ENCODE assay signal across 8 cellular contexts in the genomic region with DNA sequence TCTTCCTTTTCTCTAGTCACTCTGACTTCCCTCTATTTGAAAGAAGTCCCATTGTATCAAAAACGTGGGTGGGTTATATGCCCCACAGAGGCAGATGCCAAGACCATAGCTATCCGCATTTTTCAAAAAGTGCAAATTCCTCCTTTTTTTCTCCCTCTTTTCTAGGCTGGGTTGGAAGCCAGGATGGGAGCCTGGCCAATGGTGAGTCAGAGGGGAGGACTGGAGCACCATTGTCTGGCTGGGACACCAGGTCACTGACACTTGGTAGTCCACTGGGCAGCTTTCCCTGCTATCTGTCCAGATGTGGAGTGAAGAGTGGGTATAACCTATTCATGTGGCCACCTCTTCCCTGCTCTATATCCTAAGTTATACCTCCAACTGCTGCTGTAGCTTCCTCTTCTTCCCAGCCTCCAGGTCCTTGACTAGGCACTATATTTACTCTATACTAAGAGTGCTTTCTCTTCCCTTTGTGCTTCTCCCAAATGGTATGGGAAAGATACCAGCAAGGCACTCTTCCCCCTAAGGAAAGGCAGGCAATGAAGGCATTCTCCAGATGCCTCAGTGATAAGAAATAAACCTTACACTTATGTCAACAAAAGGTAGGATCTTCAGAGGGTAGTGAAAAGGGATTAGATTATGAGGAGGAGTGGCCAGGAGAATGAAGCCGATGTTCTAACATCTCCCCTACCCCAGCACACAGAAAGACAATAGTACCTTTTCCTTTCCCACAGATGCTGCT. TPM values are rescaled to one million over a fixed set of nuclear protein-coding genes. Genes with fewer than 3 reads are reported as not detected.
DNase-seq lines count a peak whose midpoint lies in the region; ATAC-seq and TF ChIP-seq lines count a peak whose summit lies in the region.

No MANE protein-coding gene starts in this region.

- TF ChIP-seq CTCF in choroid plexus epithelial cell (conservative IDR thresholded peaks at IDR 0.05; ENCODE audit: low read depth, low read length) (no peak), liver (IDR thresholded peaks at IDR 0.05; ENCODE audit: low read depth, low read length, missing input control) (no peak), tibial artery (IDR thresholded peaks at IDR 0.05) (no peak), foreskin keratinocyte (conservative IDR thresholded peaks at IDR 0.05) (no peak)

- DNase-seq in MG63 (peak; percentile 93), choroid plexus epithelial cell (ENCODE audit: low read depth) (peak; percentile 77), tibial artery (peak; percentile 84 to 88), SHP77 treated with DMSO at 0.1 percent for 48 hours (lab: John Stamatoyannopoulos, UW) (no peak), foreskin keratinocyte (no peak)

- intact Hi-C loops in tibial artery (cut with DNase I; ENCODE audit: low total_unique reads): no loop called here

- H3K27ac ChIP-seq in liver (ENCODE audit: low read depth in 1 of 2, low read length in 2 of 2) (peak overlapping the region; percentile 53 to 57), tibial artery (peak overlapping the region; percentile 70 to 78), foreskin keratinocyte (no peak overlapping the region)

- no peaks in the 10 kb centered on the region for H3K27me3 ChIP-seq in MG63
- no peaks in the 10 kb centered on the region for H3K27me3 ChIP-seq in liver (ENCODE audit: control insufficient read depth in 4 of 4, insufficient read depth in 4 of 4, low read length in 3 of 4)
- H3K27me3 ChIP-seq in tibial artery: no peaks in the 10 kb centered on the region
- no peaks in the 10 kb centered on the region for H3K27me3 ChIP-seq in foreskin keratinocyte

- peak; percentile 21 to 42 for TF ChIP-seq RAD21 in liver (IDR thresholded peaks at IDR 0.05)

- H3K36me3 ChIP-seq in MG63 (peaks cover 76% of the 10 kb centered on the region), liver (ENCODE audit: control insufficient read depth in 4 of 4, insufficient read depth in 3 of 4, low read depth in 1 of 4, low read length in 3 of 4) (peaks cover 0 to 23% (median 12%) of the 10 kb centered on the region in 4 donors), tibial artery (peaks cover 5 to 81% (median 48%) of the 10 kb centered on the region in 3 donors)

- 43% methylated on average over 3 of the region's 3 CpGs for WGBS in liver

- no peak overlapping the region for H3K9ac ChIP-seq in liver (ENCODE audit: low read depth in 1 of 2, low read length in 2 of 2)

- H3K4me1 ChIP-seq in liver (ENCODE audit: control insufficient read depth in 4 of 4, insufficient read depth in 4 of 4, low read length in 3 of 4) (peaks cover 32 to 52% (median 45%) of the 10 kb centered on the region in 4 donors), tibial artery (peaks cover 0 to 48% (median 37%) of the 10 kb centered on the region in 4 donors), foreskin keratinocyte (no peaks in the 10 kb centered on the region)

- no peaks in the 10 kb centered on the region for H3K9me3 ChIP-seq in MG63
- no peaks in the 10 kb centered on the region for H3K9me3 ChIP-seq in liver (ENCODE audit: control insufficient read depth in 4 of 4, low read length in 3 of 4)
- no peaks in the 10 kb centered on the region for H3K9me3 ChIP-seq in tibial artery

- H3K4me3 ChIP-seq in MG63 (no peak overlapping the region), choroid plexus epithelial cell (ENCODE audit: low read depth, low read length) (no peak overlapping the region), liver (ENCODE audit: low read depth in 1 of 3, low read length in 3 of 3) (no peak overlapping the region), tibial artery (no peak overlapping the region)

- no peak for ATAC-seq in foreskin keratinocyte
- ATAC-seq in GM18909 (IDR thresholded peaks at IDR 0.05; ENCODE audit: poor library complexity, unreplicated experiment): no peak
- no peak for ATAC-seq in esophagus mucosa

TF ChIP-seq in liver, 16 proteins besides CTCF, POLR2A, EP300 and RAD21 (continues in another document):
- TF ChIP-seq FOXA1 (IDR thresholded peaks at IDR 0.05): peak; percentile 56
- TF ChIP-seq SP1 (IDR thresholded peaks at IDR 0.05): peak; percentile 67
- no peak for TF ChIP-seq GABPA (IDR thresholded peaks at IDR 0.05 in 1 of 2, conservative IDR thresholded peaks at IDR 0.05 in 1 of 2)
- no peak for TF ChIP-seq EGR1 (IDR thresholded peaks at IDR 0.05; ENCODE audit: low read depth in 2 of 2)
- peak; percentile 92 to 93 for TF ChIP-seq RXRA (IDR thresholded peaks at IDR 0.05)
- TF ChIP-seq HNF4A (conservative IDR thresholded peaks at IDR 0.05): peak; percentile 70 to 74
- peak; percentile 98 to 99 for TF ChIP-seq JUND (IDR thresholded peaks at IDR 0.05)
- TF ChIP-seq ZBTB33 (IDR thresholded peaks at IDR 0.05): no peak
- peak; percentile 35 for TF ChIP-seq FOXA2 (IDR thresholded peaks at IDR 0.05)
- peak; percentile 83 for TF ChIP-seq NR2F2 (IDR thresholded peaks at IDR 0.05)
- TF ChIP-seq YY1 (IDR thresholded peaks at IDR 0.05): peak; percentile 58
- TF ChIP-seq, protein P1, sequence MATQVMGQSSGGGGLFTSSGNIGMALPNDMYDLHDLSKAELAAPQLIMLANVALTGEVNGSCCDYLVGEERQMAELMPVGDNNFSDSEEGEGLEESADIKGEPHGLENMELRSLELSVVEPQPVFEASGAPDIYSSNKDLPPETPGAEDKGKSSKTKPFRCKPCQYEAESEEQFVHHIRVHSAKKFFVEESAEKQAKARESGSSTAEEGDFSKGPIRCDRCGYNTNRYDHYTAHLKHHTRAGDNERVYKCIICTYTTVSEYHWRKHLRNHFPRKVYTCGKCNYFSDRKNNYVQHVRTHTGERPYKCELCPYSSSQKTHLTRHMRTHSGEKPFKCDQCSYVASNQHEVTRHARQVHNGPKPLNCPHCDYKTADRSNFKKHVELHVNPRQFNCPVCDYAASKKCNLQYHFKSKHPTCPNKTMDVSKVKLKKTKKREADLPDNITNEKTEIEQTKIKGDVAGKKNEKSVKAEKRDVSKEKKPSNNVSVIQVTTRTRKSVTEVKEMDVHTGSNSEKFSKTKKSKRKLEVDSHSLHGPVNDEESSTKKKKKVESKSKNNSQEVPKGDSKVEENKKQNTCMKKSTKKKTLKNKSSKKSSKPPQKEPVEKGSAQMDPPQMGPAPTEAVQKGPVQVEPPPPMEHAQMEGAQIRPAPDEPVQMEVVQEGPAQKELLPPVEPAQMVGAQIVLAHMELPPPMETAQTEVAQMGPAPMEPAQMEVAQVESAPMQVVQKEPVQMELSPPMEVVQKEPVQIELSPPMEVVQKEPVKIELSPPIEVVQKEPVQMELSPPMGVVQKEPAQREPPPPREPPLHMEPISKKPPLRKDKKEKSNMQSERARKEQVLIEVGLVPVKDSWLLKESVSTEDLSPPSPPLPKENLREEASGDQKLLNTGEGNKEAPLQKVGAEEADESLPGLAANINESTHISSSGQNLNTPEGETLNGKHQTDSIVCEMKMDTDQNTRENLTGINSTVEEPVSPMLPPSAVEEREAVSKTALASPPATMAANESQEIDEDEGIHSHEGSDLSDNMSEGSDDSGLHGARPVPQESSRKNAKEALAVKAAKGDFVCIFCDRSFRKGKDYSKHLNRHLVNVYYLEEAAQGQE (IDR thresholded peaks at IDR 0.05): peak; percentile 48
- peak; percentile 29 for TF ChIP-seq HNF4G (IDR thresholded peaks at IDR 0.05)
- TF ChIP-seq, protein P2, sequence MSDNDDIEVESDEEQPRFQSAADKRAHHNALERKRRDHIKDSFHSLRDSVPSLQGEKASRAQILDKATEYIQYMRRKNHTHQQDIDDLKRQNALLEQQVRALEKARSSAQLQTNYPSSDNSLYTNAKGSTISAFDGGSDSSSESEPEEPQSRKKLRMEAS (IDR thresholded peaks at IDR 0.05): no peak
- TF ChIP-seq TAF1 (conservative IDR thresholded peaks at IDR 0.05): no peak

RNA-seq across cellular contexts. Expression of gene PI4KB, which starts 12.9 kb away (rescaled TPM):
- total RNA-seq in MG63 (2014; rRNA removed; shearing (Covaris generic); ENCODE audit: low replicate concordance): 42.2 and 44.2 TPM in 2 replicates
- total RNA-seq in liver (10 to 100 TPM; 24.2 to 27.1 TPM), foreskin keratinocyte (38.1 and 38.3 TPM in 2 replicates), esophagus mucosa (34.7 TPM)
- polyA plus RNA-seq in liver (10 to 100 TPM; 14.2 to 14.3 TPM), foreskin keratinocyte (33.3 and 34.9 TPM in 2 replicates)

RNA-seq across cellular contexts. Expression of gene ZNF687, which starts 32.2 kb away (rescaled TPM):
- total RNA-seq in MG63 (2014; rRNA removed; shearing (Covaris generic); ENCODE audit: low replicate concordance): 14.9 and 22.9 TPM in 2 replicates
- total RNA-seq in liver (1 to 10 TPM; 9.3 to 9.7 TPM), foreskin keratinocyte (14.4 and 17.6 TPM in 2 replicates), esophagus mucosa (12.6 TPM)
- polyA plus RNA-seq in liver (1 to 10 TPM; 2.7 to 6.4 TPM), foreskin keratinocyte (8.6 and 9.7 TPM in 2 replicates)

RNA-seq across cellular contexts. Expression of gene RFX5, which starts 32.7 kb away (rescaled TPM):
- 39.5 and 61.6 TPM in 2 replicates for total RNA-seq in MG63 (2014; rRNA removed; shearing (Covaris generic); ENCODE audit: low replicate concordance)
- total RNA-seq in liver (10 to 100 TPM; 15.6 to 17.5 TPM), foreskin keratinocyte (29.2 and 38.4 TPM in 2 replicates), esophagus mucosa (21.9 TPM)
- polyA plus RNA-seq in liver (1 to 10 TPM; 5.2 to 6.5 TPM), foreskin keratinocyte (14.5 and 14.6 TPM in 2 replicates)

RNA-seq across cellular contexts. Expression of gene SELENBP1, which starts 58.2 kb away (rescaled TPM):
- total RNA-seq in MG63 (2014; rRNA removed; shearing (Covaris generic); ENCODE audit: low replicate concordance): 6.0 and 10.2 TPM in 2 replicates
- total RNA-seq in liver: 100 to 1,000 TPM; 152 to 387 TPM
- 100 to 1,000 TPM; 141 to 209 TPM for polyA plus RNA-seq in liver
- total RNA-seq in foreskin keratinocyte: 1.6 and 2.6 TPM in 2 replicates
- 2.0 and 3.3 TPM in 2 replicates for polyA plus RNA-seq in foreskin keratinocyte
- total RNA-seq in esophagus mucosa: 14.0 TPM

RNA-seq across cellular contexts. Expression of gene PSMD4, which starts 59.8 kb away (rescaled TPM):
- 225 and 311 TPM in 2 replicates for total RNA-seq in MG63 (2014; rRNA removed; shearing (Covaris generic); ENCODE audit: low replicate concordance)
- 10 to 100 TPM; 77.7 to 86.3 TPM for total RNA-seq in liver
- 100 to 1,000 TPM in 1 of 2 donors, 10 to 100 TPM in 1; 87.7 to 108 TPM for polyA plus RNA-seq in liver
- 216 and 258 TPM in 2 replicates for total RNA-seq in foreskin keratinocyte
- polyA plus RNA-seq in foreskin keratinocyte: 229 TPM in 2 replicates
- total RNA-seq in esophagus mucosa: 126 TPM

Comparison
In these comparisons a context has a peak if more than half of its experiments do, and no peak if none do; other contexts are left out.
1. DNase-seq: peak in MG63 (single experiment), choroid plexus epithelial cell (single experiment) and tibial artery (2 of 2); none in SHP77 treated with DMSO at 0.1 percent for 48 hours (single experiment) and foreskin keratinocyte (0 of 2).